In genomic region chr12:99768758-99769157, GRCh38 we compare ENCODE assay signal across 28 cellular contexts.
"Had no signal": no experiment of that assay in that cellular context is flagged by ENCODE, and none has a peak within 500 bp of the region (broad histone marks: within the 10 kb centered on the region; RNA-seq: fewer than 3 reads in every experiment).

No MANE protein-coding gene starts in this region.

- H3K9ac ChIP-seq: KMS-11 had no signal

- H3K27ac ChIP-seq: KMS-11 had no signal

- H3K9me3 ChIP-seq: MG63 had no signal

- H3K4me3 ChIP-seq: MG63 had no signal

- H3K4me2 ChIP-seq: KMS-11 had no signal

- DNase-seq: Kasumi-1, MG63, MM.1S, MV-4-11, NCI-H1048, NCI-H1092, NCI-H1092 treated with DMSO at 0.1 percent for 48 hours, NCI-H1417 treated with DMSO at 0.1 percent for 48 hours, NCI-H1436, NCI-H1436 treated with DMSO at 0.1 percent for 48 hours, NCI-H146, NCI-H1694 treated with DMSO at 0.1 percent for 48 hours, NCI-H187, NCI-H187 treated with DMSO at 0.1 percent for 48 hours, NCI-H1930, NCI-H2081, NCI-H2081 treated with DMSO at 0.1 percent for 48 hours, NCI-H2107, NCI-H2171, NCI-H2171 treated with DMSO at 0.1 percent for 48 hours, NCI-H226, NCI-H345, NCI-H446, NCI-H446 treated with DMSO at 0.1 percent for 48 hours, NCI-H510A, NCI-H510A treated with DMSO at 0.1 percent for 48 hours, NCI-H524 had no signal

- H3K36me3 ChIP-seq: MG63 had no signal
